Comparison of ENCODE assay signal across 8 cellular contexts in the genomic region with DNA sequence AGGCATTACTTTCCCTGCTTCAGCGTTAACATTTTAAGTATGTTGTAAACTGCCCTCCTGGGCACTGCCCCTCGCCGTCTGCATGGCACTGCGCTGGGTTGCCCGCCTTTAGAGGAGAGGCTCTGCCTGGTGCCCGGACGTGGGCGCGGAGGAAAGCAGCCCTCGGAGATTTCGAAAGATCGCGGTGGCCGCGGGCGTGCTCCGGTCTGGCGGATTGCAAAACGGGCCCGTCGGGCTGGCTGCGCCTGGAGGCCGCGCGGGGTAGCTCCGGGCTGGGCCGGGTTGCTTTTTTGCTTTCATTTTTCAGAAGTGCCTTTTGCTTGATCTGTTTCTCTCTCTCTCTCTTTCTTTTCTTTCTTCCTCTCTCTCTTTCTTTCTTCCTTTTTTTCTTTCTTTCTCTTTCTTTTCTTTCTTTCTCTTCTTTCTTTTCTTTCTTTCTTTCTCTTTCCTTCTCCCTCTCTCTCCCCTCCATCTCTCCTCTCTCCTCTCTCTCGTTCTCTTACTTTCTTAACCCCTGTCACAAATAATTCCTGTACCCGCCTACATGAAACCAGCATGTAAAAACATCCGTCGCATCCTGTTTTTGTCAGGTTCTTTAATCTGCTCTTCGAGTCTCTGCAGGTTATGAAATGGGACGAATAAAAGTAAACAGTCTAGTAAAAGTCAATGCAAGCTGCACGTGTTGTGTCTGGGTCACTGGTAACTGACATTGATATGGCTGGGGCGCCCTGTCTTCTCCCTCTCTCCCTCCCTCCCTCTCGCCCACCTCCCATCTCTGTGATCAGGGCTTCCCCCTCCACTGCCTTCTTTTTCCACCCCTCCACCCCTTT. TPM values are rescaled to one million over a fixed set of nuclear protein-coding genes. Genes with fewer than 3 reads are reported as not detected.
DNase-seq lines count a peak whose midpoint lies in the region; ATAC-seq lines count a peak whose summit lies in the region.

No MANE protein-coding gene starts in this region.

- peak overlapping the region; percentile 84 for H3K4me3 Mint-ChIP-seq in stimulated activated naive CD8-positive, alpha-beta T cell treated with anti-CD3 and anti-CD28 coated beads, Interleukin-15, Interleukin-2, amounts not matched to agents 100 ng/mL and 50 ng/mL, for 24 hours

- H3K27ac Mint-ChIP-seq in stimulated activated naive CD8-positive, alpha-beta T cell treated with anti-CD3 and anti-CD28 coated beads, Interleukin-15, Interleukin-2, amounts not matched to agents 100 ng/mL and 50 ng/mL, for 24 hours: peak overlapping the region; percentile 46

- H3K36me3 ChIP-seq in esophagus (ENCODE audit: control insufficient read depth in 2 of 2, insufficient read depth in 2 of 2, low read length in 1 of 2): no peaks in the 10 kb centered on the region

- H3K9me3 Mint-ChIP-seq in stimulated activated naive CD8-positive, alpha-beta T cell treated with anti-CD3 and anti-CD28 coated beads, Interleukin-15, Interleukin-2, amounts not matched to agents 100 ng/mL and 50 ng/mL, for 24 hours: no peaks in the 10 kb centered on the region

- WGBS in esophagus, 2 donors: 0 to 1% methylated on average over 36 of the region's 36 CpGs

- H3K9me3 ChIP-seq in esophagus (ENCODE audit: control insufficient read depth in 2 of 2, insufficient read depth in 1 of 2, low read depth in 1 of 2, low read length in 1 of 2): no peaks in the 10 kb centered on the region

- peak overlapping the region; percentile 57 for H3K4me3 ChIP-seq in esophagus (ENCODE audit: low read depth in 1 of 2, low read length in 2 of 2)

- ATAC-seq in HG02763 (IDR thresholded peaks at IDR 0.05; ENCODE audit: unreplicated experiment): peak; percentile 68

- DNase-seq in SHP77 (lab: John Stamatoyannopoulos, UW): peak; percentile 23 to 49
- no peak for DNase-seq in SHP77 treated with DMSO at 0.1 percent for 48 hours (lab: John Stamatoyannopoulos, UW)
- peak; percentile 67 for DNase-seq in NCI-H345 (lab: John Stamatoyannopoulos, UW)
- DNase-seq in activated CD8-positive, alpha-beta memory T cell treated with anti-CD3 and anti-CD28 coated beads, Interleukin-2, amount 50 U/mL, for 24 hours (ENCODE audit: extremely low read depth): peak; percentile 9
- DNase-seq in myocyte (ENCODE audit: low read depth): peak; percentile 76

- H3K27me3 ChIP-seq in esophagus (ENCODE audit: control insufficient read depth in 1 of 2, insufficient read depth in 2 of 2, low read length in 2 of 2): peaks cover 0 to 5% of the 10 kb centered on the region in 2 donors

- peak overlapping the region; percentile 36 to 38 for H3K27ac ChIP-seq in esophagus (ENCODE audit: low read depth in 2 of 2, low read length in 1 of 2)

- no peaks in the 10 kb centered on the region for H3K36me3 Mint-ChIP-seq in stimulated activated naive CD8-positive, alpha-beta T cell treated with anti-CD3 and anti-CD28 coated beads, Interleukin-15, Interleukin-2, amounts not matched to agents 100 ng/mL and 50 ng/mL, for 24 hours (ENCODE audit: low read depth)

- H3K4me1 Mint-ChIP-seq in stimulated activated naive CD8-positive, alpha-beta T cell treated with anti-CD3 and anti-CD28 coated beads, Interleukin-15, Interleukin-2, amounts not matched to agents 100 ng/mL and 50 ng/mL, for 24 hours (ENCODE audit: low read depth): peaks cover 34% of the 10 kb centered on the region

- peaks cover 67% of the 10 kb centered on the region for H3K27me3 Mint-ChIP-seq in stimulated activated naive CD8-positive, alpha-beta T cell treated with anti-CD3 and anti-CD28 coated beads, Interleukin-15, Interleukin-2, amounts not matched to agents 100 ng/mL and 50 ng/mL, for 24 hours

- H3K4me1 ChIP-seq in esophagus (ENCODE audit: control insufficient read depth in 2 of 2, insufficient read depth in 2 of 2, low read length in 1 of 2): peaks cover 3 to 4% of the 10 kb centered on the region in 2 donors

RNA-seq across cellular contexts. Expression of a gene that starts 1.7 kb away (rescaled TPM):
- polyA plus RNA-seq in esophagus: 1 to 10 TPM; 3.0 to 4.6 TPM
- 29.9 and 75.0 TPM in 2 replicates for total RNA-seq in myocyte
- polyA plus RNA-seq in myocyte (2012): 42.6 TPM
